ENCODE assay signal across 1 cellular context in the genomic region with DNA sequence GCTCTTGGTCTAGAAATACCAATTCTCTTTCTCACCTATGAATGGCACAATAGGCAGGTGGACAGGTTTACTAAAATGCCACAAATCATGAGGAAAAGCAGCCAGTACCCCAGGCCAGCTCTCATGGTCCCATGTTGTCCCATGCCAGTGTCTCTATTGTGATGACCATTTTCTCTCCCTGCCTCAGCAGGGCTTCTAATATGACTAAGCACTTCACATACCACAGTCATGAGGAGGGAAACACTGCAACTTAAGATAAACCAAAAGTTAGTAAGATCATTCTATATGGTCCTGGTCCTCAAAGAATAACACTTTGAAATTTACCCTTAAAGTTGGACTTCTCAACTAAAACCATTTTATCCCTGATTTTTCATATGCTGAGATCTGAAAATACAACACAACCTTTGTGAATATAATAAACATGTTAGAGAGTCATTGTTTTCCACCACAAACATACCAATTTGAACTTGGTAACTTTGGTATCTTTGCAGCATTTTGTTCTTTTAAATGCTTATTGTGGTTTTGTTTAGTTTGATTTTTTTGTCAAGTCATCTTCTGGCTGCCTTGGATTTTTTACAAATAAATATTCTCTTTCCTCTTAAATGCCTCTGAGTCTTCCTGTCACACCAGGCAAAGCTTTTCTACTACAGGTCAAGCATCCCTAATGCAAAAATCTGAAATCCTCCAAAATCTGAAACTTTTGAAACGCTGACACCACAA.
TF ChIP-seq lines count a peak whose summit lies in the region.

No MANE protein-coding gene starts in this region.

TF ChIP-seq in K562, 482 proteins besides CTCF, POLR2A, EP300 and RAD21 (continued from another document):
- peak; percentile 52 for TF ChIP-seq ATF3 (IDR thresholded peaks at IDR 0.05)
- no peak for TF ChIP-seq ATF3 (CRISPR knock-in tag; conservative IDR thresholded peaks at IDR 0.05)
- TF ChIP-seq ZZZ3 (IDR thresholded peaks at IDR 0.05), result no peak
- peak; percentile 69 for TF ChIP-seq DPF2 (IDR thresholded peaks at IDR 0.05)
- peak; percentile 41; the same call in 1 of the 2 replicates for TF ChIP-seq SMARCA4 (IDR thresholded peaks at IDR 0.05)
- peak; percentile 81 for TF ChIP-seq ZNF316 (IDR thresholded peaks at IDR 0.05)
- no peak for TF ChIP-seq CTBP1 (IDR thresholded peaks at IDR 0.05; ENCODE audit: borderline replicate concordance)
- TF ChIP-seq SMARCC2 (IDR thresholded peaks at IDR 0.05; ENCODE audit: low read depth), result 0 out of 2 replicates have a peak, but pooled peaks have one; percentile 43
- TF ChIP-seq NR2C2 (CRISPR knock-in tag; IDR thresholded peaks at IDR 0.05), result no peak
- TF ChIP-seq NR2C2 (tag; IDR thresholded peaks at IDR 0.05), result peak; percentile 35; the same call in 1 of the 2 replicates
